ENCODE assay signal across 1 cellular context in the genomic region with DNA sequence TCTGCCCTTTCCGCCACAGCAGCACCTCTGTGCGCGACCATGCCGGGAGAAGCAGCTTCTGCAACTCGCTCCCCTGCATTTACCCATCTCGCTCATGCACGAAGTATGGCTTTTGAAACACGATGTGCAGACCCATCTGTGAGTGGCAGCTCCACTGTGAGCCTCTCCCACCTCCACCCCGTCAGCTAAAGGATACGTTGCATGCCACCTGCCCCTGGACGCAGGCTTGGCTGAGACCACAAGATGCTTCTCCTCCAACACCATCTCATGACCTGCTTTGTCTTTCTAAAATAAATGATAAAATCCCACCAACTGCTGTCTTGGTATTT.
TF ChIP-seq lines count a peak whose summit lies in the region.

No MANE protein-coding gene starts in this region.

TF ChIP-seq in IMR-90, 13 proteins besides CTCF, POLR2A, EP300 and RAD21:
- TF ChIP-seq SMC3 (IDR thresholded peaks at IDR 0.05; ENCODE audit: low read depth, low read length) (no peak), BHLHE40 (IDR thresholded peaks at IDR 0.05; ENCODE audit: low read depth, low read length) (no peak), CHD1 (IDR thresholded peaks at IDR 0.05; ENCODE audit: low read depth, low read length) (no peak), MAZ (IDR thresholded peaks at IDR 0.05; ENCODE audit: borderline replicate concordance, low read depth, low read length) (no peak), MAFK (IDR thresholded peaks at IDR 0.05; ENCODE audit: low read depth, low read length) (no peak), ELK1 (IDR thresholded peaks at IDR 0.05; ENCODE audit: borderline replicate concordance, low read depth, low read length) (no peak), MXI1 (IDR thresholded peaks at IDR 0.05; ENCODE audit: borderline replicate concordance, low read depth, low read length) (no peak), FOS (IDR thresholded peaks at IDR 0.05; ENCODE audit: low read depth, low read length) (no peak), NFE2L2 (IDR thresholded peaks at IDR 0.05; ENCODE audit: low read depth, low read length) (no peak), CEBPB (IDR thresholded peaks at IDR 0.05; ENCODE audit: low read depth, low read length) (no peak), USF2 (IDR thresholded peaks at IDR 0.05; ENCODE audit: low read depth, low read length) (no peak), RFX5 (IDR thresholded peaks at IDR 0.05; ENCODE audit: low read depth, low read length) (no peak)
